Comparison of ENCODE assay signal across 13 cellular contexts in the genomic region with DNA sequence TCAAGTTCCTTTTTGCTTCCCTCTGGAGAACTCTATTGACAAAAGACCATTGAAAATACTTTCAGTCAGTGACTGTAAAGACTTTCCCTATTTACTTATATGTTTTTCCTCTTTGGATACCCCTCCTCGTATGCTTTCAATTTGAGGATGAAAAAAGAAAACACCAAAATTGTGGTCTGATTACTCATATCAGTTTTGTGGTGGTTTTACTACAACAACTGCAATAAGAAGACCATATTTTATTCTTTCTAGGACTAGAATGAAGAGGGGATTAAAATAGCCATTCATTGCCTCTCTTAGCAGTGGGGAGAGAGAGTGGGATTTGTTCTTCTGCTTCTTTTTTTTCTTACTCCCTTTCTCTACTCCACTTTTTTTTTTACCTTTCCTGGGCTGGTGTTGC.
DNase-seq lines count a peak whose midpoint lies in the region; ATAC-seq, FAIRE-seq and TF ChIP-seq lines count a peak whose summit lies in the region.
"Had no signal": no experiment of that assay in that cellular context is flagged by ENCODE, and none has a peak within 500 bp of the region (broad histone marks: within the 10 kb centered on the region; RNA-seq: fewer than 3 reads in every experiment).

No MANE protein-coding gene starts in this region.

- no peak overlapping the region for H3K4me3 Mint-ChIP-seq in H9

- DNase-seq in H9 (no peak), SJSA1 (ENCODE audit: low read depth in 1 of 2, low spot score in 2 of 2) (peak in 1 of 2 experiments; percentile 21), foreskin melanocyte (peak; percentile 20), spleen (no peak), PC-3 (no peak), A172 (ENCODE audit: low spot score) (no peak), GM12892 (ENCODE audit: insufficient read length) (no peak)
- DNase-seq in activated CD4-positive, alpha-beta T cell treated with anti-CD3 and anti-CD28 coated beads for 4 hours, result no peak
- DNase-seq: activated T-cell treated with anti-CD3 and anti-CD28 coated beads, Interleukin-2, amount 50 U/mL, for 1 hour; amygdala; effector memory CD4-positive, alpha-beta T cell; NK-92 treated with Interleukin-12 subunit alpha and Interleukin-12 subunit beta, amount 100 ng/mL, for 24 hours had no signal

- no peaks in the 10 kb centered on the region for H3F3A ChIP-seq in PC-3 (ENCODE audit: low read length, unreplicated experiment)

- H3T11ph ChIP-seq in H9 (ENCODE audit: low read length), result no peak overlapping the region

- no peak for ATAC-seq in PC-3

- H4K5ac ChIP-seq in H9 (ENCODE audit: insufficient read length, low read depth, low read length), result no peak overlapping the region

- WGBS in H9 (ENCODE audit: extremely low coverage, insufficient read length, low lambda C conversion rate), result no CpG with 5 or more reads among the region's 1 CpG
- WGBS in spleen, 5 donors, result 33 to 46% (median 34%) methylated on average over 1 of the region's 1 CpG

- no peak overlapping the region for H2BK20ac ChIP-seq in H9 (ENCODE audit: low read depth, low read length, poor library complexity, severe bottlenecking)

- H3K4me2 ChIP-seq in H9 (ENCODE audit: insufficient read depth, insufficient read length, low read length), result no peak overlapping the region
- H3K4me2 ChIP-seq in PC-3 (ENCODE audit: low read length), result no peak overlapping the region

- H3K4me1 ChIP-seq in H9 (ENCODE audit: insufficient read depth, low read length) (no peaks in the 10 kb centered on the region; the same call in 1 of the 2 replicates), SJSA1 (replicated peaks) (peaks cover 46% of the 10 kb centered on the region), spleen (peaks cover 17 to 80% (median 50%) of the 10 kb centered on the region in 6 donors), PC-3 (ENCODE audit: insufficient read depth, low read length) (peaks cover 7% of the 10 kb centered on the region; the same call in 1 of the 2 replicates)

- no peaks in the 10 kb centered on the region for H3K79me1 ChIP-seq in H9 (ENCODE audit: insufficient read depth, low read depth, low read length, poor library complexity, severe bottlenecking)

- TF ChIP-seq POLR2A in spleen (IDR thresholded peaks at IDR 0.05) (no peak), GM12892 (IDR thresholded peaks at IDR 0.05; ENCODE audit: low read depth, low read length) (no peak)

- H3K27me3 Mint-ChIP-seq in H9 (ENCODE audit: low read depth), result no peaks in the 10 kb centered on the region

- no peak overlapping the region for H2BK15ac ChIP-seq in H9 (ENCODE audit: low read depth, low read length)

- H3K79me2 ChIP-seq in H9 (ENCODE audit: insufficient read depth, low read length) (no peaks in the 10 kb centered on the region), PC-3 (ENCODE audit: low read length) (no peaks in the 10 kb centered on the region)

- H3K9me2 ChIP-seq in PC-3 (replicated peaks; ENCODE audit: low read length), result no peaks in the 10 kb centered on the region

- H3K27ac ChIP-seq in H9 (ENCODE audit: insufficient read length, low read depth, low read length) (peak overlapping the region; percentile 46), SJSA1 (0 out of 2 replicates have a peak overlapping the region, but pooled peaks have one; percentile 16), spleen (peak overlapping the region in 5 of 8 donors; percentile 27 to 47 (median 46)), PC-3 (ENCODE audit: low read length) (no peak overlapping the region)
- H3K27ac ChIP-seq: SK-N-MC had no signal

- H4K8ac ChIP-seq in H9 (replicated peaks; ENCODE audit: insufficient read length, low read depth, low read length), result no peak overlapping the region

- TF ChIP-seq CTCF in H9 (conservative IDR thresholded peaks at IDR 0.05) (no peak), spleen (IDR thresholded peaks at IDR 0.05 in 8 of 11, conservative IDR thresholded peaks at IDR 0.05 in 3 of 11) (no peak), PC-3 (conservative IDR thresholded peaks at IDR 0.05; ENCODE audit: low read depth, low read length) (no peak)

- BruUV-seq in PC-3 (replicated peaks; lab: Mats Ljungman, UMichigan), result no TSS peak

- H3K23me2 ChIP-seq in H9 (ENCODE audit: insufficient read length, low read depth, low read length, poor library complexity, severe bottlenecking), result no peaks in the 10 kb centered on the region

- no peak for FAIRE-seq in GM12892 (lab: Jason Lieb, UNC)

- no peak overlapping the region for H2BK120ac ChIP-seq in H9 (ENCODE audit: low read depth, low read length, poor library complexity, severe bottlenecking)

- H2BK12ac ChIP-seq in H9 (ENCODE audit: insufficient read length, low read depth, low read length), result no peak overlapping the region

- no peak overlapping the region for H3K56ac ChIP-seq in H9 (ENCODE audit: insufficient read length, low read depth, low read length)

- H2AFZ ChIP-seq in H9 (ENCODE audit: low read length), result no peak overlapping the region
- H2AFZ ChIP-seq in PC-3 (ENCODE audit: low read length), result no peak overlapping the region

- no peak overlapping the region for H3K18ac ChIP-seq in H9 (ENCODE audit: insufficient read length, low read depth, low read length)

- H4K20me1 ChIP-seq in H9 (ENCODE audit: control insufficient read depth, insufficient read depth, insufficient read length) (no peaks in the 10 kb centered on the region), PC-3 (ENCODE audit: low read length) (no peaks in the 10 kb centered on the region)

- H3K4ac ChIP-seq in H9 (ENCODE audit: low read depth, low read length), result no peak overlapping the region

- CTCF ChIA-PET in PC-3 (lab: Charles Lee), result interaction anchor here (0.6 kb wide), 1 partner anchor 11 kb away, joined by 3 read pairs; no protein-coding TSS in a partner anchor

- no peak overlapping the region for H3K23ac ChIP-seq in H9 (ENCODE audit: insufficient read length, low read depth, low read length)

- no peaks in the 10 kb centered on the region for H3K9me3 Mint-ChIP-seq in H9

- no peak overlapping the region for H3K14ac ChIP-seq in H9 (ENCODE audit: insufficient read depth, low read length)

- H3K27ac Mint-ChIP-seq in H9, result peak overlapping the region; percentile 2 to 58 (median 46); a peak in 6 of 7 replicates

- H3K36me3 Mint-ChIP-seq in H9 (ENCODE audit: insufficient read depth in 1 of 3, low read depth in 3 of 3), result 0 out of 7 replicates have a peak, but pooled peaks cover 0 to 2% (median 0%) of the 10 kb centered on the region in 3 experiments

- no peak overlapping the region for H3K4me3 ChIP-seq in SJSA1
- no peak overlapping the region for H3K4me3 ChIP-seq in spleen
- H3K4me3 ChIP-seq in PC-3 (ENCODE audit: low read length), result no peak overlapping the region
- H3K4me3 ChIP-seq: SK-N-MC had no signal

- no peak overlapping the region for H4K91ac ChIP-seq in H9 (ENCODE audit: insufficient read length, low read depth, low read length)

- no peaks in the 10 kb centered on the region for H3K9me3 ChIP-seq in H9 (ENCODE audit: control insufficient read depth, low read depth, low read length)
- no peaks in the 10 kb centered on the region for H3K9me3 ChIP-seq in SJSA1 (replicated peaks)
- H3K9me3 ChIP-seq in spleen, result no peaks in the 10 kb centered on the region
- H3K9me3 ChIP-seq in PC-3 (ENCODE audit: low read length), result no peaks in the 10 kb centered on the region

- H3K9ac ChIP-seq in H9 (ENCODE audit: extremely low read depth, insufficient read length, low read length) (no peak overlapping the region), PC-3 (ENCODE audit: low read length) (no peak overlapping the region)

- H3K27me3 ChIP-seq in H9 (ENCODE audit: insufficient read depth, low read length), result no peaks in the 10 kb centered on the region
- no peaks in the 10 kb centered on the region for H3K27me3 ChIP-seq in SJSA1 (replicated peaks)
- no peaks in the 10 kb centered on the region for H3K27me3 ChIP-seq in spleen (replicated peaks in 1 of 7)
- no peaks in the 10 kb centered on the region for H3K27me3 ChIP-seq in PC-3 (ENCODE audit: low read length)

- H3K4me1 Mint-ChIP-seq in H9, result peaks cover 31 to 42% of the 10 kb centered on the region in 2 experiments

- H2AK5ac ChIP-seq in H9 (ENCODE audit: insufficient read length, low read length), result no peak overlapping the region

- no peak overlapping the region for H2BK5ac ChIP-seq in H9 (ENCODE audit: insufficient read length, low read length)

- POLR2A ChIA-PET in PC-3 (lab: Charles Lee; ENCODE audit: unreplicated experiment), result no interaction called here

- H3K36me3 ChIP-seq in SJSA1 (no peaks in the 10 kb centered on the region), spleen (peaks cover 0 to 33% (median 1%) of the 10 kb centered on the region in 6 donors), PC-3 (ENCODE audit: low read depth, low read length) (no peaks in the 10 kb centered on the region)

- intact Hi-C loops in spleen (cut with DNase I; ENCODE audit: low total_unique reads), result loop anchor here (10.0 kb wide), 1 partner anchor 129 kb away; a partner anchor contains a TSS
- intact Hi-C loops in PC-3 (cut with micrococcal nuclease), result no loop called here
